Comparison of ENCODE assay signal across 13 cellular contexts in the genomic region with DNA sequence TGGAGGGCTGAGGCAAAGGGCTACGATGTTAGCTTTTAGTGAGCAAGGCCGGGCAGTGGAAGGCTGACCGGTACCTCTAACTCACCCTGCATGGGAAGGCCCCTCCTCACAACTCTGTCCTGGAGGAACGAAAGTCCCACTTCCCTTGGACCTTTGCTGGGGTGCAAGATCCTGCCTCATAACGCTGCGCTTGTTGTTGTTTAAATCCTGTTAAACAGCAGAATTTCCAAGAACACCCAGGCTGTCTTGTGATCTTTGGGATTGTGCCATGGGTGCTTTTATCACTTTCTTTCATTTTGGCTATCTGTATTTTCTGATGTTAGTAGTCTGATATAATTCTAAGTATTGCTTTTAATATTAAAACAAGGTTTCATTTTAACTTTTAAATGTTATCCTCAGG.
DNase-seq lines count a peak whose midpoint lies in the region; ATAC-seq, FAIRE-seq and TF ChIP-seq lines count a peak whose summit lies in the region.
"Had no signal": no experiment of that assay in that cellular context is flagged by ENCODE, and none has a peak within 500 bp of the region (broad histone marks: within the 10 kb centered on the region; RNA-seq: fewer than 3 reads in every experiment).

No MANE protein-coding gene starts in this region.

- H3K4me2 ChIP-seq in HepG2 (ENCODE audit: low read depth, low read length): peak overlapping the region; percentile 58
- peak overlapping the region; percentile 91 for H3K4me2 ChIP-seq in fibroblast of lung (ENCODE audit: extremely low read depth, insufficient read depth, low read length)
- H3K4me2 ChIP-seq in osteoblast (ENCODE audit: insufficient read depth, low read length): peak overlapping the region; percentile 87

- ATAC-seq in HepG2: peak; percentile 29
- no peak for ATAC-seq in right lobe of liver
- peak; percentile 37 for ATAC-seq in aorta (ENCODE audit: low FRiP score)
- ATAC-seq in HG03139 (IDR thresholded peaks at IDR 0.05; ENCODE audit: unreplicated experiment): no peak
- no peak for ATAC-seq in HG02870 (IDR thresholded peaks at IDR 0.05; ENCODE audit: unreplicated experiment)
- ATAC-seq: natural killer cell had no signal

- H3K9me3 ChIP-seq in HepG2 (ENCODE audit: low read length) (no peaks in the 10 kb centered on the region), right lobe of liver (no peaks in the 10 kb centered on the region), fibroblast of lung (ENCODE audit: control insufficient read depth, insufficient read depth, low read depth, low read length) (no peaks in the 10 kb centered on the region), osteoblast (ENCODE audit: low read depth, low read length) (no peaks in the 10 kb centered on the region), aorta (ENCODE audit: control insufficient read depth, low read length) (peaks cover 2% of the 10 kb centered on the region)
- H3K9me3 ChIP-seq: MG63 had no signal

- no peaks in the 10 kb centered on the region for H3K36me3 ChIP-seq in HepG2 (replicated peaks in 1 of 2; ENCODE audit: control insufficient read depth in 1 of 2, insufficient read depth in 2 of 2, low read length in 2 of 2)
- no peaks in the 10 kb centered on the region for H3K36me3 ChIP-seq in right lobe of liver
- H3K36me3 ChIP-seq in fibroblast of lung (ENCODE audit: control insufficient read depth, insufficient read depth, low read length): no peaks in the 10 kb centered on the region
- no peaks in the 10 kb centered on the region for H3K36me3 ChIP-seq in osteoblast (ENCODE audit: insufficient read depth, low read length)
- no peaks in the 10 kb centered on the region for H3K36me3 ChIP-seq in aorta (ENCODE audit: control insufficient read depth in 1 of 2, insufficient read depth in 2 of 2, low read length in 1 of 2)
- H3K36me3 ChIP-seq: MG63 had no signal

- no peak for FAIRE-seq in HepG2 (lab: Jason Lieb, UNC)

- POLR2A ChIA-PET in HepG2 (lab: Yijun Ruan, JAX): no interaction called here

- H4K20me1 ChIP-seq in HepG2 (ENCODE audit: insufficient read depth, low read length) (no peaks in the 10 kb centered on the region), fibroblast of lung (ENCODE audit: control insufficient read depth, extremely low read depth, insufficient read depth, low read length) (no peaks in the 10 kb centered on the region), osteoblast (ENCODE audit: insufficient read depth, low read length) (no peaks in the 10 kb centered on the region)

- no peak for TF ChIP-seq RAD21 in HepG2 (CRISPR knock-in tag; IDR thresholded peaks at IDR 0.05)

- peaks cover 0 to 7% of the 10 kb centered on the region in 2 experiments; a peak in 2 of 5 replicates for H3K27me3 ChIP-seq in HepG2 (ENCODE audit: control insufficient read depth in 1 of 2, insufficient read depth in 2 of 2, low read length in 2 of 2)
- H3K27me3 ChIP-seq in right lobe of liver: no peaks in the 10 kb centered on the region
- H3K27me3 ChIP-seq in fibroblast of lung (ENCODE audit: control insufficient read depth, insufficient read depth, low read length): no peaks in the 10 kb centered on the region
- H3K27me3 ChIP-seq in osteoblast (ENCODE audit: insufficient read depth, low read length): no peaks in the 10 kb centered on the region
- H3K27me3 ChIP-seq in aorta (ENCODE audit: control insufficient read depth in 1 of 2, insufficient read depth in 2 of 2, low read length in 1 of 2): no peaks in the 10 kb centered on the region
- H3K27me3 ChIP-seq: MG63 had no signal

- no peaks in the 10 kb centered on the region for H3K79me2 ChIP-seq in HepG2 (ENCODE audit: insufficient read depth, low read length)
- H3K79me2 ChIP-seq in fibroblast of lung (ENCODE audit: control insufficient read depth, insufficient read depth, low read length): no peaks in the 10 kb centered on the region
- H3K79me2 ChIP-seq in osteoblast (ENCODE audit: insufficient read depth, low read length): no peaks in the 10 kb centered on the region

- TF ChIP-seq CTCF in HepG2 (CRISPR knock-in tag; IDR thresholded peaks at IDR 0.05): no peak
- TF ChIP-seq CTCF in right lobe of liver (IDR thresholded peaks at IDR 0.05): no peak
- no peak for TF ChIP-seq CTCF in fibroblast of lung (conservative IDR thresholded peaks at IDR 0.05 in 1 of 2, IDR thresholded peaks at IDR 0.05 in 1 of 2; ENCODE audit: low read depth in 1 of 2, low read length in 2 of 2)
- TF ChIP-seq CTCF in osteoblast (IDR thresholded peaks at IDR 0.05; ENCODE audit: extremely low read depth, low read depth, low read length): no peak

- DNase-seq in HepG2 (ENCODE audit: low spot score) (no peak), right lobe of liver (no peak), fibroblast of lung (ENCODE audit: low read depth in 2 of 2) (peak in 1 of 2 donors; percentile 56), osteoblast (ENCODE audit: insufficient read length, low spot score, missing footprints) (peak; percentile 27), aorta (no peak), NCI-H1105 treated with DMSO at 0.1 percent for 48 hours (lab: John Stamatoyannopoulos, UW) (no peak)
- DNase-seq: activated T-cell treated with anti-CD3 and anti-CD28 coated beads, Interleukin-2, amount 50 U/mL, for 48 hours; GF-D8; MG63; natural killer cell; substantia nigra had no signal

- TF ChIP-seq EP300 in HepG2 (IDR thresholded peaks at IDR 0.05; ENCODE audit: low read depth in 2 of 2, low read length in 2 of 2): no peak
- TF ChIP-seq EP300 in HepG2 (CRISPR knock-in tag; IDR thresholded peaks at IDR 0.05; ENCODE audit: borderline replicate concordance): no peak

- intact Hi-C loops in HepG2 (cut with micrococcal nuclease; ENCODE audit: unreplicated experiment) (loop anchor here (2.0 to 10.0 kb wide), 3 partner anchors 75 to 133 kb away; a partner anchor contains a TSS), right lobe of liver (cut with DNase I) (no loop called here), aorta (cut with DNase I) (loop anchor here in 1 of 2 donors (10.0 kb wide), 2 partner anchors 53 to 127 kb away; no protein-coding TSS in a partner anchor)

- BruUV-seq in HepG2 (replicated peaks; lab: Mats Ljungman, UMichigan): no TSS peak

- WGBS in HepG2 (ENCODE audit: low lambda C conversion rate): 23% methylated on average over 6 of the region's 6 CpGs
- 48% methylated on average over 4 of the region's 6 CpGs for WGBS in right lobe of liver (ENCODE audit: insufficient coverage, low coverage, low lambda C conversion rate, missing lambda C conversion rate)
- WGBS in aorta, 2 donors: 4 to 12% methylated on average over 6 of the region's 6 CpGs

- no peak overlapping the region for H2AFZ ChIP-seq in HepG2 (ENCODE audit: low read length)
- H2AFZ ChIP-seq in fibroblast of lung (ENCODE audit: low read length): peak overlapping the region; percentile 92
- H2AFZ ChIP-seq in osteoblast (ENCODE audit: low read length): peak overlapping the region; percentile 94

- H3K4me1 ChIP-seq in HepG2 (ENCODE audit: insufficient read depth, low read length): peaks cover 25% of the 10 kb centered on the region
- H3K4me1 ChIP-seq in right lobe of liver: peaks cover 0 to 22% (median 6%) of the 10 kb centered on the region in 4 donors
- peaks cover 21% of the 10 kb centered on the region for H3K4me1 ChIP-seq in fibroblast of lung (ENCODE audit: control insufficient read depth, extremely low read depth, insufficient read depth, low read length)
- H3K4me1 ChIP-seq in osteoblast (ENCODE audit: insufficient read depth, low read length): peaks cover 33% of the 10 kb centered on the region
- H3K4me1 ChIP-seq in aorta (ENCODE audit: control insufficient read depth in 1 of 2, insufficient read depth in 2 of 2, low read length in 2 of 2): peaks cover 4 to 6% of the 10 kb centered on the region in 2 donors

- CTCF ChIA-PET in HepG2 (lab: Yijun Ruan, JAX; ENCODE audit: low intra/inter-chr PET ratio, low total read pairs): no interaction called here

- H3K27ac ChIP-seq in HepG2 (ENCODE audit: extremely low read length, insufficient read depth, low read length): no peak overlapping the region
- H3K27ac ChIP-seq in right lobe of liver: peak overlapping the region in 1 of 3 donors; percentile 39
- peak overlapping the region; percentile 82 for H3K27ac ChIP-seq in fibroblast of lung (ENCODE audit: insufficient read depth, low read length)
- H3K27ac ChIP-seq in osteoblast (ENCODE audit: low read depth, low read length): peak overlapping the region; percentile 64
- no peak overlapping the region for H3K27ac ChIP-seq in aorta (ENCODE audit: low read depth in 1 of 2, low read length in 2 of 2)

- in situ Hi-C loops in HepG2 (cut with HindIII; ENCODE audit: extremely low pct_ligation_motif_present, low pct_unique_long_range_greater_than_20kb): no loop called here

- TF ChIP-seq POLR2A in HepG2 (IDR thresholded peaks at IDR 0.05; ENCODE audit: insufficient read depth in 1 of 2, low read depth in 2 of 2, low read length in 2 of 2) (no peak), right lobe of liver (IDR thresholded peaks at IDR 0.05) (no peak)

- H3K9ac ChIP-seq in HepG2 (ENCODE audit: insufficient read depth, low read depth, low read length): no peak overlapping the region
- H3K9ac ChIP-seq in fibroblast of lung (ENCODE audit: insufficient read depth, low read length): peak overlapping the region; percentile 32

- H3K4me3 ChIP-seq in HepG2 (replicated peaks in 1 of 3; ENCODE audit: insufficient read depth in 1 of 3, low read depth in 2 of 3, low read length in 3 of 3) (peak overlapping the region in 1 of 3 experiments; percentile 37; a peak in 2 of 6 replicates), right lobe of liver (no peak overlapping the region), fibroblast of lung (replicated peaks in 1 of 4; ENCODE audit: control extremely low read depth in 1 of 4, insufficient read depth in 1 of 4, low read depth in 3 of 4, low read length in 4 of 4) (peak overlapping the region in 3 of 4 experiments; percentile 17 to 28 (median 22)), osteoblast (ENCODE audit: insufficient read depth, low read length) (peak overlapping the region; percentile 50), aorta (ENCODE audit: low read length in 2 of 2) (no peak overlapping the region)
- H3K4me3 ChIP-seq: MG63 had no signal

TF ChIP-seq in HepG2, 621 proteins besides CTCF, POLR2A, EP300 and RAD21:
- TF ChIP-seq ADNP (CRISPR knock-in tag; IDR thresholded peaks at IDR 0.05) (no peak), REPIN1 (CRISPR knock-in tag; IDR thresholded peaks at IDR 0.05; ENCODE audit: borderline replicate concordance, low read depth) (no peak)

Comparison
In these comparisons a context has a peak if more than half of its experiments do, and no peak if none do; other contexts are left out.
1. ATAC-seq: peak in HepG2 (single experiment) and aorta (single experiment); none in right lobe of liver (0 of 4), HG03139 (single experiment) and HG02870 (single experiment).
2. H3K27ac ChIP-seq: peak in fibroblast of lung (single experiment) and osteoblast (single experiment); none in HepG2 (single experiment) and aorta (0 of 2).
3. H3K4me3 ChIP-seq: peak in fibroblast of lung (3 of 4) and osteoblast (single experiment); none in right lobe of liver (0 of 3) and aorta (0 of 2).
4. Peak in every context shown above with its lines, with median percentiles within 50 percentile points of each other: H3K4me2 ChIP-seq.